ENCODE assay signal across 16 cellular contexts in the genomic region with DNA sequence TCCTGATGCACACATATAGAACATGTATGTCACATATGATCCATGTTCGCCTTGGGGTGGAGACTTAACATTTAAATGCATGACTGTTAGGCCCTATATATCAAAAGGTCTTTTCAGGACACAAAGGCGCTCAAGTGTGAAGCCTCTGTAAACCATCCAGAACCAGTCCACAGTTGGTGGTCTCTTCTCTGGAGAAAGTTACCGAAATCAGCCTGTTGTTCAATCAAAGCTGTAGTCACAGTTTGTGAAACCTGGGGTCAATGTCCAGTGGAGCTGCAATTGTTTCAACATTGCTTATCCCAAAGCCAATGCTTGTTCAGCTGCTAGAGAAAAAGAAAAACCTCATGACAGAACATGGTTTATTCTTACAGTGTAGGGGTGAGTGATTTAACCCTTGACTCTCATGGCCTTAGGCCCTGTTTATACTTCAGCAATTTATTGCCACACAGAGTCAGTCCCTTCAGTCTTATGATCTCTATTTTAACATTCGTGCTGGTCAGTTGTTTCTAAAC.
DNase-seq lines count a peak whose midpoint lies in the region; ATAC-seq and TF ChIP-seq lines count a peak whose summit lies in the region.
"Had no signal": no experiment of that assay in that cellular context is flagged by ENCODE, and none has a peak within 500 bp of the region (broad histone marks: within the 10 kb centered on the region; RNA-seq: fewer than 3 reads in every experiment).

No MANE protein-coding gene starts in this region.

- peaks cover 4% of the 10 kb centered on the region for H3F3A ChIP-seq in neural progenitor cell (ENCODE audit: low read depth)

- H3K27me3 Mint-ChIP-seq in neural progenitor cell (ENCODE audit: insufficient read depth, low read depth) = peaks cover 9% of the 10 kb centered on the region
- H3K27me3 Mint-ChIP-seq: activated B cell treated with CpG ODN at 0.5 μM for 24 hours had no signal

- TF ChIP-seq CTCF in A673 (conservative IDR thresholded peaks at IDR 0.05; ENCODE audit: low read depth, low read length) = no peak
- TF ChIP-seq CTCF in fibroblast of villous mesenchyme (IDR thresholded peaks at IDR 0.05; ENCODE audit: insufficient read depth, low read depth, low read length) = no peak
- no peak for TF ChIP-seq CTCF in neural progenitor cell (IDR thresholded peaks at IDR 0.05)

- POLR2A ChIA-PET in A673 (lab: Charles Lee; ENCODE audit: low non-redundant PET) = no interaction called here

- peaks cover 28% of the 10 kb centered on the region for H3K4me1 Mint-ChIP-seq in neural progenitor cell
- H3K4me1 Mint-ChIP-seq: activated B cell treated with CpG ODN at 0.5 μM for 24 hours had no signal

- H3K4me3 Mint-ChIP-seq in neural progenitor cell = no peak overlapping the region
- H3K4me3 Mint-ChIP-seq: activated B cell treated with CpG ODN at 0.5 μM for 24 hours, T-cell had no signal

- H3K9me3 ChIP-seq in A673 (ENCODE audit: low read depth, low read length, poor library complexity, severe bottlenecking) (peaks cover 12% of the 10 kb centered on the region), neural progenitor cell (ENCODE audit: low read depth) (no peaks in the 10 kb centered on the region)

- no peak overlapping the region for H2AFZ ChIP-seq in neural progenitor cell (replicated peaks)
- H2AFZ ChIP-seq: PC-9 had no signal

- BruUV-seq in A673 (replicated peaks; lab: Mats Ljungman, UMichigan) = no TSS peak

- H3K27ac ChIP-seq in A673 (ENCODE audit: low read depth, low read length, poor library complexity, severe bottlenecking) (peak overlapping the region; percentile 71), neural progenitor cell (no peak overlapping the region)
- H3K27ac ChIP-seq: left ventricle myocardium inferior had no signal

- no peaks in the 10 kb centered on the region for H3K36me3 Mint-ChIP-seq in neural progenitor cell
- H3K36me3 Mint-ChIP-seq: activated naive CD4-positive, alpha-beta T cell treated with anti-CD3 and anti-CD28 coated beads, Interleukin-2, amount 50 U/mL, for 72 hours; T-cell had no signal

- H3K4me1 ChIP-seq in A673 (ENCODE audit: insufficient read depth, low read length, poor library complexity, severe bottlenecking) (peaks cover 33% of the 10 kb centered on the region), neural progenitor cell (peaks cover 15% of the 10 kb centered on the region)
- H3K4me1 ChIP-seq: left ventricle myocardium inferior had no signal

- no peak overlapping the region for H3K4me3 ChIP-seq in A673 (ENCODE audit: low read depth, low read length, poor library complexity, severe bottlenecking)
- H3K4me3 ChIP-seq in fibroblast of villous mesenchyme (ENCODE audit: low read depth, low read length) = no peak overlapping the region
- H3K4me3 ChIP-seq in neural progenitor cell = no peak overlapping the region
- H3K4me3 ChIP-seq: left ventricle myocardium inferior, PC-9, spleen had no signal

- no peaks in the 10 kb centered on the region for H4K20me1 ChIP-seq in neural progenitor cell (ENCODE audit: low read depth)

- peaks cover 21% of the 10 kb centered on the region for H3K9me3 Mint-ChIP-seq in neural progenitor cell
- H3K9me3 Mint-ChIP-seq: activated naive CD4-positive, alpha-beta T cell treated with anti-CD3 and anti-CD28 coated beads, Interleukin-2, amount 50 U/mL, for 72 hours had no signal

- H3K36me3 ChIP-seq in A673 (ENCODE audit: insufficient read depth, low read length, poor library complexity, severe bottlenecking) = no peaks in the 10 kb centered on the region
- H3K36me3 ChIP-seq in neural progenitor cell = no peaks in the 10 kb centered on the region
- H3K36me3 ChIP-seq: left ventricle myocardium inferior, spleen had no signal

- H3K27ac Mint-ChIP-seq in neural progenitor cell = peak overlapping the region; percentile 23
- H3K27ac Mint-ChIP-seq: activated B cell treated with CpG ODN at 0.5 μM for 24 hours; activated naive CD4-positive, alpha-beta T cell treated with anti-CD3 and anti-CD28 coated beads, Interleukin-2, amount 50 U/mL, for 72 hours; T-cell had no signal

- intact Hi-C loops in A673 (cut with micrococcal nuclease; ENCODE audit: unreplicated experiment) = loop anchor here (5.0 kb wide), 1 partner anchor 143 kb away; no protein-coding TSS in a partner anchor

- no peak overlapping the region for H3K9ac ChIP-seq in neural progenitor cell

- H3K79me2 ChIP-seq in neural progenitor cell (ENCODE audit: low read depth) = no peaks in the 10 kb centered on the region

- peak overlapping the region; percentile 35 for H3K4me2 ChIP-seq in neural progenitor cell
- H3K4me2 ChIP-seq: PC-9 had no signal

- H3K27me3 ChIP-seq in A673 (replicated peaks; ENCODE audit: insufficient read depth, low read depth, low read length, poor library complexity) (no peaks in the 10 kb centered on the region), neural progenitor cell (no peaks in the 10 kb centered on the region)
- H3K27me3 ChIP-seq: spleen had no signal

- CTCF ChIA-PET in A673 (lab: Charles Lee) = no interaction called here

- ATAC-seq in HG03135 (IDR thresholded peaks at IDR 0.05; ENCODE audit: unreplicated experiment) = no peak
- ATAC-seq: activated naive CD4-positive, alpha-beta T cell treated with anti-CD3 and anti-CD28 coated beads, Interleukin-2, amount 50 U/mL, for 72 hours; T-cell had no signal

- DNase-seq in A673 (ENCODE audit: low spot score) = peak; percentile 53
- DNase-seq in M059J (ENCODE audit: low read depth) = peak; percentile 74
- peak; percentile 41 for DNase-seq in fibroblast of villous mesenchyme (ENCODE audit: low read depth)
- peak; percentile 40 for DNase-seq in neural progenitor cell (ENCODE audit: low spot score)
- DNase-seq in hippocampal formation (lab: John Stamatoyannopoulos, UW) = no peak
- no peak for DNase-seq in EL
- no peak for DNase-seq in CD1c-positive myeloid dendritic cell (ENCODE audit: extremely low spot score)
- DNase-seq: activated B cell treated with CpG ODN at 0.5 μM for 24 hours; central memory CD4-positive, alpha-beta T cell; left ventricle myocardium inferior; substantia nigra; T-cell had no signal

Comparison
In these comparisons a context has a peak if more than half of its experiments do, and no peak if none do; other contexts are left out.
1. DNase-seq: peak in A673 (single experiment), M059J (single experiment), fibroblast of villous mesenchyme (single experiment) and neural progenitor cell (single experiment); none in hippocampal formation (0 of 2), EL (single experiment) and CD1c-positive myeloid dendritic cell (single experiment).